2 cellular contexts compared by ENCODE assay signal in genomic region chr6:30613251-30614043, GRCh38.
A peak's percentile ranks its signal among the peaks of the same experiment; 100 is the strongest.
TF ChIP-seq lines count a peak whose summit lies in the region.

No MANE protein-coding gene starts in this region.

TF ChIP-seq in A549, 52 proteins besides CTCF, POLR2A, EP300 and RAD21:
- TF ChIP-seq, protein P1, sequence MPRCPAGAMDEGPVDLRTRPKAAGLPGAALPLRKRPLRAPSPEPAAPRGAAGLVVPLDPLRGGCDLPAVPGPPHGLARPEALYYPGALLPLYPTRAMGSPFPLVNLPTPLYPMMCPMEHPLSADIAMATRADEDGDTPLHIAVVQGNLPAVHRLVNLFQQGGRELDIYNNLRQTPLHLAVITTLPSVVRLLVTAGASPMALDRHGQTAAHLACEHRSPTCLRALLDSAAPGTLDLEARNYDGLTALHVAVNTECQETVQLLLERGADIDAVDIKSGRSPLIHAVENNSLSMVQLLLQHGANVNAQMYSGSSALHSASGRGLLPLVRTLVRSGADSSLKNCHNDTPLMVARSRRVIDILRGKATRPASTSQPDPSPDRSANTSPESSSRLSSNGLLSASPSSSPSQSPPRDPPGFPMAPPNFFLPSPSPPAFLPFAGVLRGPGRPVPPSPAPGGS (IDR thresholded peaks at IDR 0.05) = no peak
- TF ChIP-seq FOSL2 (IDR thresholded peaks at IDR 0.05) (no peak), FOSL2 (CRISPR knock-in tag; IDR thresholded peaks at IDR 0.05) (peak; percentile 27; the same call in 1 of the 2 replicates)
TF ChIP-seq in A549: peak in this region for 1.

TF ChIP-seq in K562, 482 proteins besides CTCF, POLR2A, EP300 and RAD21 (continues in another document):
- TF ChIP-seq SPI1 (IDR thresholded peaks at IDR 0.05; ENCODE audit: borderline replicate concordance, low read depth, low read length) (peak; percentile 39; the same call in 1 of the 2 replicates), ILF3 (IDR thresholded peaks at IDR 0.05; ENCODE audit: borderline replicate concordance) (peak; percentile 30; the same call in 1 of the 2 replicates), COPS2 (conservative IDR thresholded peaks at IDR 0.05) (no peak), SMARCA4 (IDR thresholded peaks at IDR 0.05) (peak; percentile 46; the same call in 1 of the 2 replicates), STAT5B (CRISPR knock-in tag; IDR thresholded peaks at IDR 0.05) (0 out of 2 replicates have a peak, but pooled peaks have one; percentile 50), ZNF695 (CRISPR knock-in tag; IDR thresholded peaks at IDR 0.05) (no peak), FOSL1 (tag; conservative IDR thresholded peaks at IDR 0.05) (peak; percentile 75), SUPT5H (IDR thresholded peaks at IDR 0.05) (peak; percentile 62), MNT (conservative IDR thresholded peaks at IDR 0.05) (0 out of 4 replicates have a peak, but pooled peaks have one; percentile 21 to 22), RBFOX2 (IDR thresholded peaks at IDR 0.05; ENCODE audit: low read depth, low read length) (0 out of 2 replicates have a peak, but pooled peaks have one; percentile 15), SMARCE1 (IDR thresholded peaks at IDR 0.05) (0 out of 2 replicates have a peak, but pooled peaks have one; percentile 31), POLR2AphosphoS5 (IDR thresholded peaks at IDR 0.05; ENCODE audit: control insufficient read depth, insufficient read depth, low read depth, low read length) (peak; percentile 67; the same call in 1 of the 2 replicates), MEIS2 (IDR thresholded peaks at IDR 0.05; ENCODE audit: partially characterized antibody) (peak; percentile 70), GATAD2B (IDR thresholded peaks at IDR 0.05; ENCODE audit: borderline replicate concordance) (0 out of 2 replicates have a peak, but pooled peaks have one; percentile 8), ZNF830 (CRISPR knock-in tag; IDR thresholded peaks at IDR 0.05) (0 out of 2 replicates have a peak, but pooled peaks have one; percentile 19), YBX1 (IDR thresholded peaks at IDR 0.05) (no peak), POLR2B (IDR thresholded peaks at IDR 0.05; ENCODE audit: low read depth, partially characterized antibody) (no peak), POLR2AphosphoS2 (IDR thresholded peaks at IDR 0.05; ENCODE audit: low read length) (peak; percentile 16; the same call in 1 of the 2 replicates), TAF15 (IDR thresholded peaks at IDR 0.05; ENCODE audit: low read depth, low read length) (no peak), MYBL2 (IDR thresholded peaks at IDR 0.05; ENCODE audit: low read depth) (no peak), MYBL2 (CRISPR knock-in tag; IDR thresholded peaks at IDR 0.05; ENCODE audit: borderline replicate concordance) (no peak), CCNT2 (IDR thresholded peaks at IDR 0.05; ENCODE audit: borderline replicate concordance, extremely low read depth, insufficient read length, low read depth, low read length) (peak; percentile 7), PML (IDR thresholded peaks at IDR 0.05; ENCODE audit: low read length) (0 out of 2 replicates have a peak, but pooled peaks have one; percentile 22), ARID1B (IDR thresholded peaks at IDR 0.05) (peak; percentile 42), JUND (IDR thresholded peaks at IDR 0.05; ENCODE audit: borderline replicate concordance, low read depth, low read length) (0 out of 2 replicates have a peak, but pooled peaks have one; percentile 34), JUND (tag; IDR thresholded peaks at IDR 0.05; ENCODE audit: borderline replicate concordance, low read depth, low read length) (0 out of 3 replicates have a peak, but pooled peaks have one; percentile 16), ZNF280B (CRISPR knock-in tag; IDR thresholded peaks at IDR 0.05) (peak; percentile 66; the same call in 1 of the 2 replicates), CEBPZ (IDR thresholded peaks at IDR 0.05; ENCODE audit: borderline replicate concordance, low read depth, low read length) (no peak), THRB (CRISPR knock-in tag; conservative IDR thresholded peaks at IDR 0.05) (peak; percentile 71; the same call in 1 of the 2 replicates), ZKSCAN8 (CRISPR knock-in tag; IDR thresholded peaks at IDR 0.05) (no peak), DMBX1 (CRISPR knock-in tag; IDR thresholded peaks at IDR 0.05; ENCODE audit: borderline replicate concordance) (0 out of 2 replicates have a peak, but pooled peaks have one; percentile 5), ZNF740 (CRISPR knock-in tag; IDR thresholded peaks at IDR 0.05) (0 out of 2 replicates have a peak, but pooled peaks have one; percentile 35), ZNF740 (tag; IDR thresholded peaks at IDR 0.05) (no peak), MYNN (IDR thresholded peaks at IDR 0.05) (peak; percentile 15; the same call in 1 of the 2 replicates), MYNN (CRISPR knock-in tag; IDR thresholded peaks at IDR 0.05) (no peak), MAFG (tag; conservative IDR thresholded peaks at IDR 0.05) (no peak), JUN (IDR thresholded peaks at IDR 0.05; ENCODE audit: borderline replicate concordance, low read depth, low read length) (no peak), JUN (CRISPR knock-in tag; IDR thresholded peaks at IDR 0.05; ENCODE audit: borderline replicate concordance) (0 out of 2 replicates have a peak, but pooled peaks have one; percentile 68), POLR2G (IDR thresholded peaks at IDR 0.05; ENCODE audit: low read depth, low read length) (0 out of 2 replicates have a peak, but pooled peaks have one; percentile 2), CAMTA2 (CRISPR knock-in tag; conservative IDR thresholded peaks at IDR 0.05) (peak; percentile 88; the same call in 1 of the 2 replicates), FOXA3 (CRISPR knock-in tag; conservative IDR thresholded peaks at IDR 0.05 in 1 of 2, IDR thresholded peaks at IDR 0.05 in 1 of 2) (0 out of 4 replicates have a peak, but pooled peaks of 1 of the 2 experiments have one; percentile 39), DPF2 (IDR thresholded peaks at IDR 0.05) (peak; percentile 33), KDM1A (IDR thresholded peaks at IDR 0.05) (0 out of 4 replicates have a peak, but pooled peaks of 1 of the 2 experiments have one; percentile 20), ZNF551 (CRISPR knock-in tag; IDR thresholded peaks at IDR 0.05) (peak; percentile 80), ZFX (CRISPR knock-in tag; IDR thresholded peaks at IDR 0.05) (0 out of 2 replicates have a peak, but pooled peaks have one; percentile 15)
- TF ChIP-seq, protein P2, sequence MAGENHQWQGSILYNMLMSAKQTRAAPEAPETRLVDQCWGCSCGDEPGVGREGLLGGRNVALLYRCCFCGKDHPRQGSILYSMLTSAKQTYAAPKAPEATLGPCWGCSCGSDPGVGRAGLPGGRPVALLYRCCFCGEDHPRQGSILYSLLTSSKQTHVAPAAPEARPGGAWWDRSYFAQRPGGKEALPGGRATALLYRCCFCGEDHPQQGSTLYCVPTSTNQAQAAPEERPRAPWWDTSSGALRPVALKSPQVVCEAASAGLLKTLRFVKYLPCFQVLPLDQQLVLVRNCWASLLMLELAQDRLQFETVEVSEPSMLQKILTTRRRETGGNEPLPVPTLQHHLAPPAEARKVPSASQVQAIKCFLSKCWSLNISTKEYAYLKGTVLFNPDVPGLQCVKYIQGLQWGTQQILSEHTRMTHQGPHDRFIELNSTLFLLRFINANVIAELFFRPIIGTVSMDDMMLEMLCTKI (IDR thresholded peaks at IDR 0.05; ENCODE audit: partially characterized antibody) = no peak
- TF ChIP-seq, protein P3, sequence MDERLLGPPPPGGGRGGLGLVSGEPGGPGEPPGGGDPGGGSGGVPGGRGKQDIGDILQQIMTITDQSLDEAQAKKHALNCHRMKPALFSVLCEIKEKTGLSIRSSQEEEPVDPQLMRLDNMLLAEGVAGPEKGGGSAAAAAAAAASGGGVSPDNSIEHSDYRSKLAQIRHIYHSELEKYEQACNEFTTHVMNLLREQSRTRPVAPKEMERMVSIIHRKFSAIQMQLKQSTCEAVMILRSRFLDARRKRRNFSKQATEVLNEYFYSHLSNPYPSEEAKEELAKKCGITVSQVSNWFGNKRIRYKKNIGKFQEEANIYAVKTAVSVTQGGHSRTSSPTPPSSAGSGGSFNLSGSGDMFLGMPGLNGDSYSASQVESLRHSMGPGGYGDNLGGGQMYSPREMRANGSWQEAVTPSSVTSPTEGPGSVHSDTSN (CRISPR knock-in tag; IDR thresholded peaks at IDR 0.05; ENCODE audit: low read depth) = no peak
- TF ChIP-seq, protein P3 (tag; conservative IDR thresholded peaks at IDR 0.05; ENCODE audit: low read depth) = peak; percentile 43
- TF ChIP-seq, protein P4, sequence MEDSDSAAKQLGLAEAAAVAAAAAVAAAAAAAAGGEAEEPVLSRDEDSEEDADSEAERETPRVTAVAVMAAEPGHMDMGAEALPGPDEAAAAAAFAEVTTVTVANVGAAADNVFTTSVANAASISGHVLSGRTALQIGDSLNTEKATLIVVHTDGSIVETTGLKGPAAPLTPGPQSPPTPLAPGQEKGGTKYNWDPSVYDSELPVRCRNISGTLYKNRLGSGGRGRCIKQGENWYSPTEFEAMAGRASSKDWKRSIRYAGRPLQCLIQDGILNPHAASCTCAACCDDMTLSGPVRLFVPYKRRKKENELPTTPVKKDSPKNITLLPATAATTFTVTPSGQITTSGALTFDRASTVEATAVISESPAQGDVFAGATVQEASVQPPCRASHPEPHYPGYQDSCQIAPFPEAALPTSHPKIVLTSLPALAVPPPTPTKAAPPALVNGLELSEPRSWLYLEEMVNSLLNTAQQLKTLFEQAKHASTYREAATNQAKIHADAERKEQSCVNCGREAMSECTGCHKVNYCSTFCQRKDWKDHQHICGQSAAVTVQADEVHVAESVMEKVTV (CRISPR knock-in tag; IDR thresholded peaks at IDR 0.05) = peak; percentile 1; the same call in 1 of the 2 replicates
